ENCODE assay signal across 14 cellular contexts in genomic region chr7:157850481-157851444, GRCh38.
A peak's percentile ranks its signal among the peaks of the same experiment; 100 is the strongest.
DNase-seq lines count a peak whose midpoint lies in the region; ATAC-seq and TF ChIP-seq lines count a peak whose summit lies in the region.
"Had no signal": no experiment of that assay in that cellular context is flagged by ENCODE, and none has a peak within 500 bp of the region (broad histone marks: within the 10 kb centered on the region; RNA-seq: fewer than 3 reads in every experiment).

No MANE protein-coding gene starts in this region.

- H3K4me1 Mint-ChIP-seq in CD4-positive, CD25-positive, alpha-beta regulatory T cell: peaks cover 5 to 23% (median 12%) of the 10 kb centered on the region in 4 donors
- peaks cover 7% of the 10 kb centered on the region for H3K4me1 Mint-ChIP-seq in activated T-helper 17 cell treated with anti-CD3 and anti-CD28 coated beads, Interleukin-2, amount 50 U/mL, for 72 hours
- H3K4me1 Mint-ChIP-seq in naive thymus-derived CD4-positive, alpha-beta T cell: peaks cover 5 to 28% (median 18%) of the 10 kb centered on the region in 7 donors

- POLR2A ChIA-PET in naive thymus-derived CD4-positive, alpha-beta T cell (lab: Charles Lee): interaction anchor here (0.8 to 3.8 kb wide), 9 partner anchors 9 to 373 kb away, joined by 4 to 43 read pairs (median 5); no protein-coding TSS in a partner anchor

- TF ChIP-seq CTCF in GM13977 (IDR thresholded peaks at IDR 0.05; ENCODE audit: extremely low read depth, insufficient read depth, missing control alignments): no peak

- H3K4me3 ChIP-seq in CD4-positive, CD25-positive, alpha-beta regulatory T cell (ENCODE audit: low read depth, low read length): peak overlapping the region; percentile 79
- H3K4me3 ChIP-seq in naive thymus-derived CD4-positive, alpha-beta T cell (ENCODE audit: low read length): peak overlapping the region; percentile 43
- H3K4me3 ChIP-seq: body of pancreas, Peyer's patch had no signal

- intact Hi-C loops in naive thymus-derived CD4-positive, alpha-beta T cell (cut with micrococcal nuclease): loop anchor here (1.0 to 10.0 kb wide), 4 partner anchors 23 to 358 kb away; no protein-coding TSS in a partner anchor

- H3K27me3 ChIP-seq in CD4-positive, CD25-positive, alpha-beta regulatory T cell (ENCODE audit: control insufficient read depth, insufficient read depth, low read length): no peaks in the 10 kb centered on the region
- no peaks in the 10 kb centered on the region for H3K27me3 ChIP-seq in naive thymus-derived CD4-positive, alpha-beta T cell (ENCODE audit: control insufficient read depth in 2 of 2, insufficient read depth in 2 of 2, low read length in 2 of 2)
- H3K27me3 ChIP-seq: body of pancreas, Peyer's patch, transverse colon had no signal

- no peak for ATAC-seq in CD4-positive, CD25-positive, alpha-beta regulatory T cell (ENCODE audit: low read depth in 2 of 2)
- no peak for ATAC-seq in activated T-helper 17 cell treated with anti-CD3 and anti-CD28 coated beads, Interleukin-2, amount 50 U/mL, for 72 hours (replicated peaks)
- ATAC-seq in naive thymus-derived CD4-positive, alpha-beta T cell: no peak
- ATAC-seq in GM18858 (IDR thresholded peaks at IDR 0.05; ENCODE audit: unreplicated experiment): no peak
- ATAC-seq: body of pancreas had no signal

- peak overlapping the region in 2 of 4 donors; percentile 80 to 88 for H3K4me3 Mint-ChIP-seq in CD4-positive, CD25-positive, alpha-beta regulatory T cell
- H3K4me3 Mint-ChIP-seq in activated T-helper 17 cell treated with anti-CD3 and anti-CD28 coated beads, Interleukin-2, amount 50 U/mL, for 72 hours: peak overlapping the region; percentile 82
- peak overlapping the region in 8 of 10 donors; percentile 67 to 86 (median 84) for H3K4me3 Mint-ChIP-seq in naive thymus-derived CD4-positive, alpha-beta T cell

- H3K4me1 ChIP-seq in CD4-positive, CD25-positive, alpha-beta regulatory T cell (ENCODE audit: control insufficient read depth, insufficient read depth, low read length, poor library complexity, severe bottlenecking): peaks cover 9% of the 10 kb centered on the region
- H3K4me1 ChIP-seq in naive thymus-derived CD4-positive, alpha-beta T cell (ENCODE audit: control insufficient read depth in 2 of 2, insufficient read depth in 2 of 2, low read length in 2 of 2): peaks cover 0 to 20% of the 10 kb centered on the region in 2 donors
- H3K4me1 ChIP-seq: body of pancreas had no signal

- in situ Hi-C loops in GM13977 (cut with MboI; ENCODE audit: low pct_unique_long_range_greater_than_20kb, low sequenced_read_pairs, unreplicated experiment): no loop called here

- H3K27ac Mint-ChIP-seq in CD4-positive, CD25-positive, alpha-beta regulatory T cell: peak overlapping the region; percentile 71 to 97 (median 93)
- peak overlapping the region; percentile 96 for H3K27ac Mint-ChIP-seq in activated T-helper 17 cell treated with anti-CD3 and anti-CD28 coated beads, Interleukin-2, amount 50 U/mL, for 72 hours
- peak overlapping the region; percentile 89 to 100 (median 97) for H3K27ac Mint-ChIP-seq in naive thymus-derived CD4-positive, alpha-beta T cell

- DNase-seq in DMS79 treated with DMSO at 0.1 percent for 48 hours (lab: John Stamatoyannopoulos, UW): peak; percentile 12
- no peak for DNase-seq in DMS79 (lab: John Stamatoyannopoulos, UW)
- no peak for DNase-seq in CD4-positive, CD25-positive, alpha-beta regulatory T cell
- no peak for DNase-seq in naive thymus-derived CD4-positive, alpha-beta T cell
- DNase-seq in DMS114 treated with DMSO at 0.1 percent for 48 hours (lab: John Stamatoyannopoulos, UW; ENCODE audit: unreplicated experiment): no peak
- DNase-seq in GM13977 (ENCODE audit: low spot score): no peak
- DNase-seq: NCI-H1092, SW 1271 had no signal

- peaks cover 4% of the 10 kb centered on the region for H3K27me3 Mint-ChIP-seq in CD4-positive, CD25-positive, alpha-beta regulatory T cell
- peaks cover 3% of the 10 kb centered on the region for H3K27me3 Mint-ChIP-seq in activated T-helper 17 cell treated with anti-CD3 and anti-CD28 coated beads, Interleukin-2, amount 50 U/mL, for 72 hours
- H3K27me3 Mint-ChIP-seq in naive thymus-derived CD4-positive, alpha-beta T cell: no peaks in the 10 kb centered on the region

- H3K36me3 Mint-ChIP-seq in CD4-positive, CD25-positive, alpha-beta regulatory T cell: no peaks in the 10 kb centered on the region
- no peaks in the 10 kb centered on the region for H3K36me3 Mint-ChIP-seq in activated T-helper 17 cell treated with anti-CD3 and anti-CD28 coated beads, Interleukin-2, amount 50 U/mL, for 72 hours (ENCODE audit: low read depth)
- H3K36me3 Mint-ChIP-seq in naive thymus-derived CD4-positive, alpha-beta T cell: no peaks in the 10 kb centered on the region

- H3K9me3 Mint-ChIP-seq in CD4-positive, CD25-positive, alpha-beta regulatory T cell: peaks cover 0 to 1% (median 0%) of the 10 kb centered on the region in 7 donors
- no peaks in the 10 kb centered on the region for H3K9me3 Mint-ChIP-seq in activated T-helper 17 cell treated with anti-CD3 and anti-CD28 coated beads, Interleukin-2, amount 50 U/mL, for 72 hours
- no peaks in the 10 kb centered on the region for H3K9me3 Mint-ChIP-seq in naive thymus-derived CD4-positive, alpha-beta T cell

- no peaks in the 10 kb centered on the region for H3K36me3 ChIP-seq in CD4-positive, CD25-positive, alpha-beta regulatory T cell (ENCODE audit: control insufficient read depth, insufficient read depth, low read length)
- H3K36me3 ChIP-seq in naive thymus-derived CD4-positive, alpha-beta T cell (ENCODE audit: control insufficient read depth in 2 of 3, insufficient read depth in 3 of 3, low read length in 3 of 3): no peaks in the 10 kb centered on the region
- H3K36me3 ChIP-seq: Peyer's patch, transverse colon had no signal

- H3K27ac ChIP-seq in CD4-positive, CD25-positive, alpha-beta regulatory T cell (ENCODE audit: insufficient read depth, low read length, poor library complexity, severe bottlenecking): peak overlapping the region; percentile 57
- peak overlapping the region; percentile 68 for H3K27ac ChIP-seq in naive thymus-derived CD4-positive, alpha-beta T cell (ENCODE audit: low read depth, low read length)
- H3K27ac ChIP-seq: 22Rv1, body of pancreas had no signal

- no peaks in the 10 kb centered on the region for H3K9me3 ChIP-seq in CD4-positive, CD25-positive, alpha-beta regulatory T cell (ENCODE audit: control insufficient read depth in 2 of 2, low read length in 2 of 2)
- H3K9me3 ChIP-seq in naive thymus-derived CD4-positive, alpha-beta T cell (ENCODE audit: control insufficient read depth in 2 of 3, low read length in 3 of 3): no peaks in the 10 kb centered on the region
- H3K9me3 ChIP-seq: body of pancreas, Peyer's patch, transverse colon had no signal

- CTCF ChIA-PET in naive thymus-derived CD4-positive, alpha-beta T cell (lab: Charles Lee): no interaction called here
